Comparison of ENCODE assay signal across 10 cellular contexts in the genomic region with DNA sequence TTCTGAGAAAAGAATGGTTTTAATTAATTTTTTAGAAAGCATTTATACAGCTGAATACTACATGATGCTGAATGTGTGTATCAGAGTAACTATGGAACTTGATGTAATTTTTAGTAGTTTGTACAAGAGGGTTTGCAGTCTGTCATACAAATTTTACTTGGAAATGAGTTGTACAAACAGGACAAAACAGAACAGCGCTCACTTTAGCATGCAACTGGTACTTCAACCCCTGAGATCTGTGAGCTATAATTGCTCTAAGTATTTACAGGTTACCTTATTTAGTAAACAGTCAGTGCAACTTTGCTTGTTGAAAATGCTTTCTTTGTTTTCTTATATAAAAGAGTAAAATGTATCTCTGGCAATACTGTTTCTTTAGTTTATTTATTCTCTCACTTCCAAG. TPM values are rescaled to one million over a fixed set of nuclear protein-coding genes. Genes with fewer than 3 reads are reported as not detected.
A peak's percentile ranks its signal among the peaks of the same experiment; 100 is the strongest.
DNase-seq lines count a peak whose midpoint lies in the region; ATAC-seq and TF ChIP-seq lines count a peak whose summit lies in the region.
"Had no signal": no experiment of that assay in that cellular context is flagged by ENCODE, and none has a peak within 500 bp of the region (broad histone marks: within the 10 kb centered on the region; RNA-seq: fewer than 3 reads in every experiment).

No MANE protein-coding gene starts in this region.

- H3K18ac ChIP-seq in IMR-90 (ENCODE audit: low read depth, low read length): peak overlapping the region; percentile 91

- H3K23ac ChIP-seq in IMR-90 (ENCODE audit: low read depth, low read length): peak overlapping the region; percentile 86

- H4K20me1 ChIP-seq in IMR-90 (ENCODE audit: insufficient read depth, low read length): no peaks in the 10 kb centered on the region

- ATAC-seq in IMR-90 (ENCODE audit: low read depth) (peak; percentile 52; the same call in 1 of the 2 replicates), lower lobe of right lung (peak in 1 of 2 donors; percentile 36), HG02610 (IDR thresholded peaks at IDR 0.05; ENCODE audit: unreplicated experiment) (no peak), HG03520 (IDR thresholded peaks at IDR 0.05; ENCODE audit: unreplicated experiment) (no peak)
- no peak for ATAC-seq in CD4-positive, alpha-beta T cell (ENCODE audit: poor library complexity)

- peak overlapping the region; percentile 72; the same call in 1 of the 3 replicates for H2BK15ac ChIP-seq in IMR-90 (ENCODE audit: low read depth, low read length)

- CTCF ChIA-PET in IMR-90 (lab: Yijun Ruan, JAX): interaction anchor here (1.0 to 1.6 kb wide), 6 partner anchors 8 to 116 kb away, joined by 3 read pairs; no protein-coding TSS in a partner anchor
- CTCF ChIA-PET in CD4-positive, alpha-beta T cell (lab: Charles Lee): no interaction called here

- DNase-seq in AG09319 (ENCODE audit: extremely low read depth, low read depth) (no peak), IMR-90 (peak; percentile 54), cardiac fibroblast (ENCODE audit: low read depth in 2 of 2) (peak in 1 of 2 donors; percentile 22), lower lobe of right lung (no peak), AG08395 (ENCODE audit: low spot score) (no peak)
- no peak for DNase-seq in CD4-positive, alpha-beta T cell
- DNase-seq: activated naive CD8-positive, alpha-beta T cell treated with anti-CD3 and anti-CD28 coated beads, Interleukin-2, amount 10 ng/mL, durations not matched to agents 7 days and 5 days; stimulated activated CD4-positive, alpha-beta T cell treated with anti-CD3 and anti-CD28 coated beads, Interleukin-2, amount 100 ng/mL, for 24 hours had no signal

- no peak overlapping the region for H2BK20ac ChIP-seq in IMR-90 (ENCODE audit: low read depth, low read length)

- dilution Hi-C loops in IMR-90 (cut with HindIII; ENCODE audit: low sequenced_read_pairs, unreplicated experiment): no loop called here

- 0 out of 4 replicates have a peak, but pooled peaks cover 0 to 4% of the 10 kb centered on the region in 2 experiments for H3K79me1 ChIP-seq in IMR-90 (ENCODE audit: low read depth in 1 of 2, low read length in 2 of 2)

- no peak overlapping the region for H2AK5ac ChIP-seq in IMR-90 (ENCODE audit: low read depth, low read length)

- intact Hi-C loops in IMR-90 (cut with micrococcal nuclease) (loop anchor here (1.0 to 10.0 kb wide), 5 partner anchors 60 to 204 kb away; no protein-coding TSS in a partner anchor), lower lobe of right lung (cut with DNase I) (no loop called here)
- intact Hi-C loops in CD4-positive, alpha-beta T cell (cut with DNase I, micrococcal nuclease): loop anchor here in 1 of 2 experiments (5.0 to 10.0 kb wide), 2 partner anchors 326 to 1966 kb away; a partner anchor contains a TSS

- peaks cover 2% of the 10 kb centered on the region; the same call in 1 of the 2 replicates for H3K4me1 ChIP-seq in IMR-90 (ENCODE audit: control insufficient read depth, insufficient read depth, low read length)
- H3K4me1 ChIP-seq in lower lobe of right lung: no peaks in the 10 kb centered on the region

- H4K8ac ChIP-seq in IMR-90 (ENCODE audit: low read depth in 2 of 2, low read length in 2 of 2): peak overlapping the region; percentile 15 to 67; a peak in 2 of 4 replicates

- H3K27me3 Mint-ChIP-seq in CD4-positive, alpha-beta T cell: peaks cover 87% of the 10 kb centered on the region

- H3K4me1 Mint-ChIP-seq in CD4-positive, alpha-beta T cell (ENCODE audit: low read depth): peaks cover 5% of the 10 kb centered on the region
- H3K4me1 Mint-ChIP-seq: activated naive CD8-positive, alpha-beta T cell treated with anti-CD3 and anti-CD28 coated beads, Interleukin-2, amount 10 ng/mL, durations not matched to agents 7 days and 5 days had no signal

- H2AFZ ChIP-seq in IMR-90 (replicated peaks; ENCODE audit: low read length, poor library complexity): no peak overlapping the region

- H3K9me3 ChIP-seq in IMR-90 (ENCODE audit: control insufficient read depth, insufficient read depth, low read length) (no peaks in the 10 kb centered on the region), lower lobe of right lung (no peaks in the 10 kb centered on the region)
- no peaks in the 10 kb centered on the region for H3K9me3 ChIP-seq in CD4-positive, alpha-beta T cell (ENCODE audit: control insufficient read depth, low read length)

- no peaks in the 10 kb centered on the region for H3K27me3 ChIP-seq in IMR-90 (ENCODE audit: control insufficient read depth, insufficient read depth, low read length)
- H3K27me3 ChIP-seq in lower lobe of right lung (ENCODE audit: low read depth): no peaks in the 10 kb centered on the region
- peaks cover 60% of the 10 kb centered on the region for H3K27me3 ChIP-seq in CD4-positive, alpha-beta T cell (ENCODE audit: control insufficient read depth, insufficient read depth, low read length)

- no peaks in the 10 kb centered on the region for H3K36me3 Mint-ChIP-seq in CD4-positive, alpha-beta T cell (ENCODE audit: low read depth)
- H3K36me3 Mint-ChIP-seq: activated naive CD8-positive, alpha-beta T cell treated with anti-CD3 and anti-CD28 coated beads, Interleukin-2, amount 10 ng/mL, durations not matched to agents 7 days and 5 days had no signal

- H3K14ac ChIP-seq in IMR-90 (replicated peaks; ENCODE audit: low read depth, low read length): peak overlapping the region; percentile 90; the same call in 1 of the 2 replicates

- H3K27ac Mint-ChIP-seq in CD4-positive, alpha-beta T cell: no peak overlapping the region
- H3K27ac Mint-ChIP-seq: activated naive CD8-positive, alpha-beta T cell treated with anti-CD3 and anti-CD28 coated beads, Interleukin-2, amount 10 ng/mL, durations not matched to agents 7 days and 5 days had no signal

- H4K5ac ChIP-seq in IMR-90 (ENCODE audit: low read depth, low read length): no peak overlapping the region; the same call in 1 of the 2 replicates

- in situ Hi-C loops in IMR-90 (cut with MboI; ENCODE audit: low sequenced_read_pairs): no loop called here

- peak overlapping the region; percentile 58; the same call in 1 of the 2 replicates for H4K91ac ChIP-seq in IMR-90 (ENCODE audit: insufficient read depth, low read depth, low read length)

- peak overlapping the region; percentile 8 for H2BK5ac ChIP-seq in IMR-90 (ENCODE audit: low read depth, low read length, poor library complexity, severe bottlenecking)

- no peaks in the 10 kb centered on the region for H3K9me1 ChIP-seq in IMR-90 (ENCODE audit: insufficient read depth, low read length)

- WGBS in IMR-90 (ENCODE audit: extremely low coverage in 2 of 2, insufficient read length in 1 of 2), 2 experiments: no CpG with 5 or more reads among the region's 1 CpG

- no peaks in the 10 kb centered on the region for H3K9me3 Mint-ChIP-seq in CD4-positive, alpha-beta T cell
- H3K9me3 Mint-ChIP-seq: activated naive CD8-positive, alpha-beta T cell treated with anti-CD3 and anti-CD28 coated beads, Interleukin-2, amount 10 ng/mL, durations not matched to agents 7 days and 5 days had no signal

- no peak overlapping the region for H3K56ac ChIP-seq in IMR-90 (ENCODE audit: extremely low read depth, insufficient read depth, low read length)

- POLR2A ChIA-PET in IMR-90 (lab: Charles Lee; ENCODE audit: unreplicated experiment): no interaction called here
- POLR2A ChIA-PET in CD4-positive, alpha-beta T cell (lab: Charles Lee): no interaction called here

- no TSS peak for BruUV-seq in IMR-90 (replicated peaks; lab: Mats Ljungman, UMichigan)

- H3K4me2 ChIP-seq in IMR-90 (ENCODE audit: low read depth, low read length): peak overlapping the region; percentile 95

- TF ChIP-seq CTCF in AG09319 (IDR thresholded peaks at IDR 0.05; ENCODE audit: low read depth, low read length) (peak; percentile 9), IMR-90 (conservative IDR thresholded peaks at IDR 0.05; ENCODE audit: low read depth, low read length) (peak; percentile 28; the same call in 1 of the 2 replicates), cardiac fibroblast (IDR thresholded peaks at IDR 0.05; ENCODE audit: low read depth, low read length) (peak; percentile 11), lower lobe of right lung (IDR thresholded peaks at IDR 0.05) (no peak)
- TF ChIP-seq CTCF in CD4-positive, alpha-beta T cell (IDR thresholded peaks at IDR 0.05): no peak

- H3K9ac ChIP-seq in IMR-90 (ENCODE audit: low read depth, low read length): peak overlapping the region; percentile 73

- peak overlapping the region; percentile 87; the same call in 1 of the 2 replicates for H2BK120ac ChIP-seq in IMR-90 (ENCODE audit: low read depth, low read length)

- no peak; the same call in 1 of the 2 replicates for TF ChIP-seq RAD21 in IMR-90 (IDR thresholded peaks at IDR 0.05; ENCODE audit: low read length)

- H3K36me3 ChIP-seq in IMR-90 (ENCODE audit: control insufficient read depth, insufficient read depth, low read length): peaks cover 2% of the 10 kb centered on the region; the same call in 1 of the 2 replicates
- H3K36me3 ChIP-seq in lower lobe of right lung: no peaks in the 10 kb centered on the region

- no peak for TF ChIP-seq POLR2A in IMR-90 (IDR thresholded peaks at IDR 0.05; ENCODE audit: low read depth, low read length)

- peak overlapping the region; percentile 40; the same call in 1 of the 2 replicates for H3K27ac ChIP-seq in IMR-90 (ENCODE audit: insufficient read depth, low read length)
- peak overlapping the region; percentile 40 for H3K27ac ChIP-seq in lower lobe of right lung
- H3K27ac ChIP-seq in CD4-positive, alpha-beta T cell (ENCODE audit: low read depth, low read length): no peak overlapping the region

- H2AK9ac ChIP-seq in IMR-90 (replicated peaks; ENCODE audit: low read depth, low read length, poor library complexity): no peak overlapping the region

- H3K4me3 Mint-ChIP-seq in CD4-positive, alpha-beta T cell: no peak overlapping the region
- H3K4me3 Mint-ChIP-seq: activated naive CD8-positive, alpha-beta T cell treated with anti-CD3 and anti-CD28 coated beads, Interleukin-2, amount 10 ng/mL, durations not matched to agents 7 days and 5 days had no signal

- H3K4me3 ChIP-seq in IMR-90 (ENCODE audit: insufficient read depth, low read depth, low read length) (peak overlapping the region; percentile 53), cardiac fibroblast (replicated peaks in 1 of 2; ENCODE audit: low read depth in 2 of 2, low read length in 2 of 2) (no peak overlapping the region), lower lobe of right lung (peak overlapping the region; percentile 41)

- H3K4ac ChIP-seq in IMR-90 (ENCODE audit: low read depth, low read length): no peak overlapping the region

TF ChIP-seq in IMR-90, 13 proteins besides CTCF, POLR2A, EP300 and RAD21 (continues in another document):
- TF ChIP-seq RFX5 (IDR thresholded peaks at IDR 0.05; ENCODE audit: low read depth, low read length): no peak
- TF ChIP-seq NFE2L2 (IDR thresholded peaks at IDR 0.05; ENCODE audit: low read depth, low read length): no peak

RNA-seq across cellular contexts. Expression of a gene that starts 0.7 kb away (rescaled TPM):
- total RNA-seq in IMR-90 (2012; rRNA removed): 18.6 and 21.9 TPM in 2 replicates
- 19.8 and 26.3 TPM in 2 replicates for polyA plus RNA-seq in IMR-90 (2012; rRNA removed)
- 22.9 and 37.5 TPM in 2 replicates for polyA plus RNA-seq in IMR-90 (2012; cell fraction: cytosol; rRNA removed)
- 17.5 and 57.8 TPM in 2 replicates for polyA plus RNA-seq in IMR-90 (2012; cell fraction: nucleus; rRNA removed; ENCODE audit: low replicate concordance)
- 21.1 TPM for total RNA-seq in lower lobe of right lung
- not detected for total RNA-seq in CD4-positive, alpha-beta T cell
- total RNA-seq: activated naive CD8-positive, alpha-beta T cell treated with anti-CD3 and anti-CD28 coated beads, Interleukin-2, amount 10 ng/mL, durations not matched to agents 7 days and 5 days had no signal

Comparison
In these comparisons a context has a peak if more than half of its experiments do, and no peak if none do; other contexts are left out.
1. CTCF ChIP-seq: peak in AG09319 (single experiment), IMR-90 (single experiment) and cardiac fibroblast (single experiment); none in lower lobe of right lung (single experiment) and CD4-positive, alpha-beta T cell (single experiment).
2. H3K4me3 ChIP-seq: peak in IMR-90 (single experiment) and lower lobe of right lung (single experiment); none in cardiac fibroblast (0 of 2).
3. RNA of a gene that starts 0.7 kb away (total RNA-seq): 21.1 TPM in lower lobe of right lung (single experiment) and 18.6 to 21.9 TPM in IMR-90; not detected in CD4-positive, alpha-beta T cell; every median in the first group is over 10 times any median in the second.